In genomic region chr14:105347587-105347968, GRCh38 we compare ENCODE assay signal across 8 cellular contexts. TPM values are rescaled to one million over a fixed set of nuclear protein-coding genes. Genes with fewer than 3 reads are reported as not detected.
"Had no signal": no experiment of that assay in that cellular context is flagged by ENCODE, and none has a peak within 500 bp of the region (broad histone marks: within the 10 kb centered on the region; RNA-seq: fewer than 3 reads in every experiment).

No MANE protein-coding gene starts in this region.

- H3K36me3 ChIP-seq: HAP-1 had no signal

- H3K4me2 ChIP-seq: GM23338 had no signal

- ATAC-seq: GM23338, HepG2 had no signal

- H3K4me3 Mint-ChIP-seq: GM23338, IgD-negative memory B cell had no signal

- DNase-seq: H7, KBM-7 had no signal

- H3K4me3 ChIP-seq: GM23338, HAP-1 had no signal

- H3K27me3 Mint-ChIP-seq: IgD-negative memory B cell had no signal

- H3K9me3 Mint-ChIP-seq: GM23338 had no signal

- H3K4me1 ChIP-seq: HAP-1 had no signal

- H3K9me3 ChIP-seq: HAP-1 had no signal

- H2AFZ ChIP-seq: GM23338 had no signal

- H3K27ac ChIP-seq: HL-60 had no signal

- H3K27ac Mint-ChIP-seq: GM23338, IgD-negative memory B cell had no signal

RNA-seq across cellular contexts. Expression of gene TEX22, which starts 50.8 kb away (rescaled TPM):
- total RNA-seq: HT1080 had no signal
